3 cellular contexts compared by ENCODE assay signal in the genomic region with DNA sequence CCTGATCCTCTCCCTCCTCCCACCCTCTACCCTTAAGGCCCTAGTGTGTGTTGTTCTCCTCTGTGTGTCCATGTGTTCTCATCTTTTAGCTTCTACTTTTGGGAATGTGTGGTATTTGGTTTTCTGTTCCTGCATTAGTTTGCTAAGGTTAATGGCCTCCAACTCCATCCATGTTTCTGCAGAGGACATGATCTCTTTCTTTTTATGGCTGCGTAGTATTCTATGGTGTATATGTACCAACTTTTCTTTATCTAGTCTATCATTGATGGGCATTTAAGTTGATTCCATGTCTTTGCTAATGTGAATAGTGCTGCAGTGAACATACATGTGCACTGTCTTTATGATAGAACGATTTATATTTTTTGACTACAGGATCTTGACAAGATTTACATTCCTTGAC. TPM values are rescaled to one million over a fixed set of nuclear protein-coding genes. Genes with fewer than 3 reads are reported as not detected.
"Had no signal": no experiment of that assay in that cellular context is flagged by ENCODE, and none has a peak within 500 bp of the region (broad histone marks: within the 10 kb centered on the region; RNA-seq: fewer than 3 reads in every experiment).

No MANE protein-coding gene starts in this region.

RNA-seq across cellular contexts. Expression of gene PPP1R14C, which starts 44.6 kb away (rescaled TPM):
- total RNA-seq: LHCN-M2, SJCRH30, T-cell had no signal
